Comparison of ENCODE assay signal across 29 cellular contexts in the genomic region with DNA sequence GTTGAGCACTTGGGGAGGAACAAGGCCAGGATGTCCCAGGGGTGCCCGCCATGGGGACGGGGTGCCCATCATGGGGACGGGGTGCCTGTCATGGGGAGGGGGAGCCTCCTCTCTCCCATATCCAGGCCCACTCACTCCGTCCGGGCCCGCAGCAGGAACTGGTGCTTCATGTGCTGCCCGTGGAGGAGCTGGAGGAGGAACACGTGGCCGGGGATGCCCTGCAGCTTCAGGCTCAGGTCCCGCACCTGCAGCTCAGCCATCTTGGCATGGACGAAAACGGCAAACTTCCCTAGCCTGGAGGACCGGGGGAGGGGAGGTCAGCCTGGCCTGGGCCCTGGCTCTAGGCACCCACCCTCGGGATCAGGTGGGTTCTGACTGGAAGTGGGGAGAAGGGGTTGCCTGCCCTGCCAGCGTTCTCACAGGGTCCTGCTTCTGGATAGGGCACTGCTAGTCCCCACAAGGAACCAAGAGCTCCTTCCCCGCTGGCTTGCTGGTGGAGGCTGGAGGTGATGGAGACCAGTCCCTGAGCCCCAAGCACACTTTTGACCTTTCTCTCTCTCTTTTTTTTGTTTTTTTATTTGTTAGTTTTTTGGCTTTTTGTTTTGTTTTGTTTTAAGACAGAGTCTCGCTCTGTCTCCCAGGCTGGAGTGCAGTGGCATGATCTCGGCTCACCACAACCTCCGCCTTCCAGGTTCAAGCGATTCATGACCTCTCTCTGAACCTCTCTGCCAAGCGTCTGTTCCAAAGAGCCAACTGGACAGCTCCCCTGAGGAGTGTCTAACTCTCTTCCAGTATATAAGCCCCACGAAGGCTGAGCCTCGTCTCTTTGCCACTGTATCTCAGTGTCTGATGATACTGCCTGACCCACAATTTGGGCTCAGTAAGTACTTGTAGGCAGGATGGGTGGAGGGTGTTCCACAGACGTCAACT. TPM values are rescaled to one million over a fixed set of nuclear protein-coding genes. Genes with fewer than 3 reads are reported as not detected.
"Had no signal": no experiment of that assay in that cellular context is flagged by ENCODE, and none has a peak within 500 bp of the region (broad histone marks: within the 10 kb centered on the region; RNA-seq: fewer than 3 reads in every experiment).

No MANE protein-coding gene starts in this region.

- H3K4me3 ChIP-seq: esophagus muscularis mucosa, heart right ventricle, psoas muscle, thoracic aorta had no signal

- H3K27me3 Mint-ChIP-seq: activated CD4-positive, alpha-beta memory T cell treated with anti-CD3 and anti-CD28 coated beads for 36 hours; activated CD4-positive, alpha-beta T cell treated with anti-CD3 and anti-CD28 coated beads, Interleukin-2, amount 10 ng/mL, durations not matched to agents 24 days and 14 days; activated naive CD8-positive, alpha-beta T cell treated with anti-CD3 and anti-CD28 coated beads, Interleukin-2, amount 50 U/mL, for 24 hours; central memory CD8-positive, alpha-beta T cell; dendritic cell treated with granulocyte-macrophage colony-stimulating factor and Interleukin-4, amounts not matched to agents 40 ng/mL and 50 ng/mL, for 4 days; stimulated activated naive CD8-positive, alpha-beta T cell treated with anti-CD3 and anti-CD28 coated beads, Interleukin-15, Interleukin-2, amounts not matched to agents 100 ng/mL and 50 ng/mL, for 24 hours had no signal

- FAIRE-seq: urothelium cell line had no signal

- ATAC-seq: activated naive CD8-positive, alpha-beta T cell treated with anti-CD3 and anti-CD28 coated beads, Interleukin-2, amount 50 U/mL, for 24 hours; foreskin keratinocyte; heart right ventricle; left cardiac atrium; left ventricle myocardium superior; psoas muscle had no signal

- H3K9me3 ChIP-seq: esophagus muscularis mucosa, heart right ventricle, psoas muscle, thoracic aorta had no signal

- H3K27ac ChIP-seq: esophagus muscularis mucosa, foreskin keratinocyte, heart right ventricle, parathyroid adenoma, psoas muscle, thoracic aorta had no signal

- H3K4me1 ChIP-seq: foreskin keratinocyte, parathyroid adenoma, psoas muscle had no signal

- H3K27me3 ChIP-seq: esophagus muscularis mucosa, foreskin keratinocyte, heart right ventricle had no signal

- H3K4me3 Mint-ChIP-seq: activated CD4-positive, alpha-beta memory T cell treated with anti-CD3 and anti-CD28 coated beads for 36 hours; activated CD4-positive, alpha-beta T cell treated with anti-CD3 and anti-CD28 coated beads, Interleukin-2, amount 10 ng/mL, durations not matched to agents 24 days and 14 days; activated naive CD8-positive, alpha-beta T cell treated with anti-CD3 and anti-CD28 coated beads, Interleukin-2, amount 50 U/mL, for 24 hours; activated T-helper 1 cell treated with anti-CD3 and anti-CD28 coated beads, Interleukin-12 subunit alpha, Interleukin-12 subunit beta, Interleukin-2, Interleukin-4 antibody, amounts not matched to agents 30 ng/mL and 10 ng/mL and 1 ng/mL, durations not matched to agents 14 hours and 24 hours and 36 hours; central memory CD8-positive, alpha-beta T cell; dendritic cell treated with granulocyte-macrophage colony-stimulating factor and Interleukin-4, amounts not matched to agents 40 ng/mL and 50 ng/mL, for 4 days; nephron; stimulated activated naive CD8-positive, alpha-beta T cell treated with anti-CD3 and anti-CD28 coated beads, Interleukin-15, Interleukin-2, amounts not matched to agents 100 ng/mL and 50 ng/mL, for 24 hours had no signal

- DNase-seq: activated CD4-positive, alpha-beta memory T cell treated with anti-CD3 and anti-CD28 coated beads for 36 hours; activated CD4-positive, alpha-beta T cell treated with anti-CD3 and anti-CD28 coated beads, Interleukin-2, amount 10 ng/mL, durations not matched to agents 24 days and 14 days; activated CD4-positive, CD25-positive, alpha-beta regulatory T cell treated with anti-CD3 and anti-CD28 coated beads, Interleukin-2, amount 50 U/mL, for 72 hours; activated CD8-positive, alpha-beta memory T cell treated with anti-CD3 and anti-CD28 coated beads, Interleukin-2, amount 50 U/mL, for 4 hours; activated gamma-delta T cell; activated naive CD4-positive, alpha-beta T cell treated with anti-CD3 and anti-CD28 coated beads, Interleukin-2, amount 50 U/mL, for 16 hours; activated naive CD8-positive, alpha-beta T cell treated with anti-CD3 and anti-CD28 coated beads, Interleukin-2, amount 50 U/mL, for 24 hours; activated T-cell treated with anti-CD3 and anti-CD28 coated beads, Interleukin-2, amount 50 U/mL, for 1 hour; effector CD4-positive, alpha-beta T cell; foreskin keratinocyte; heart right ventricle; islet precursor cell; left cardiac atrium; left ventricle myocardium superior; nucleus accumbens; stimulated activated CD4-positive, alpha-beta T cell treated with anti-CD3 and anti-CD28 coated beads, Interleukin-2, amount 100 ng/mL, for 48 hours; T-helper 2 cell; trophoblast cell had no signal

- H3K9me3 Mint-ChIP-seq: activated CD4-positive, alpha-beta memory T cell treated with anti-CD3 and anti-CD28 coated beads for 36 hours; activated CD4-positive, alpha-beta T cell treated with anti-CD3 and anti-CD28 coated beads, Interleukin-2, amount 10 ng/mL, durations not matched to agents 24 days and 14 days; activated naive CD8-positive, alpha-beta T cell treated with anti-CD3 and anti-CD28 coated beads, Interleukin-2, amount 50 U/mL, for 24 hours; activated T-helper 1 cell treated with anti-CD3 and anti-CD28 coated beads, Interleukin-12 subunit alpha, Interleukin-12 subunit beta, Interleukin-2, Interleukin-4 antibody, amounts not matched to agents 30 ng/mL and 10 ng/mL and 1 ng/mL, durations not matched to agents 14 hours and 24 hours and 36 hours; central memory CD8-positive, alpha-beta T cell; dendritic cell treated with granulocyte-macrophage colony-stimulating factor and Interleukin-4, amounts not matched to agents 40 ng/mL and 50 ng/mL, for 4 days; nephron; stimulated activated naive CD8-positive, alpha-beta T cell treated with anti-CD3 and anti-CD28 coated beads, Interleukin-15, Interleukin-2, amounts not matched to agents 100 ng/mL and 50 ng/mL, for 24 hours had no signal

- H3K27ac Mint-ChIP-seq: activated CD4-positive, alpha-beta memory T cell treated with anti-CD3 and anti-CD28 coated beads for 36 hours; activated CD4-positive, alpha-beta T cell treated with anti-CD3 and anti-CD28 coated beads, Interleukin-2, amount 10 ng/mL, durations not matched to agents 24 days and 14 days; activated naive CD8-positive, alpha-beta T cell treated with anti-CD3 and anti-CD28 coated beads, Interleukin-2, amount 50 U/mL, for 24 hours; activated T-helper 1 cell treated with anti-CD3 and anti-CD28 coated beads, Interleukin-12 subunit alpha, Interleukin-12 subunit beta, Interleukin-2, Interleukin-4 antibody, amounts not matched to agents 30 ng/mL and 10 ng/mL and 1 ng/mL, durations not matched to agents 14 hours and 24 hours and 36 hours; dendritic cell treated with granulocyte-macrophage colony-stimulating factor and Interleukin-4, amounts not matched to agents 40 ng/mL and 50 ng/mL, for 4 days; nephron; stimulated activated naive CD8-positive, alpha-beta T cell treated with anti-CD3 and anti-CD28 coated beads, Interleukin-15, Interleukin-2, amounts not matched to agents 100 ng/mL and 50 ng/mL, for 24 hours had no signal

- H3K36me3 ChIP-seq: thoracic aorta had no signal

- H3K9ac ChIP-seq: parathyroid adenoma had no signal

RNA-seq across cellular contexts. Expression of a gene that starts 46.7 kb away (rescaled TPM):
- total RNA-seq: activated CD4-positive, alpha-beta T cell treated with anti-CD3 and anti-CD28 coated beads, Interleukin-2, amount 10 ng/mL, durations not matched to agents 24 days and 14 days; activated CD8-positive, alpha-beta memory T cell treated with anti-CD3 and anti-CD28 coated beads for 36 hours; activated T-helper 1 cell treated with anti-CD3 and anti-CD28 coated beads, Interleukin-12 subunit alpha, Interleukin-12 subunit beta, Interleukin-2, Interleukin-4 antibody, amounts not matched to agents 30 ng/mL and 10 ng/mL and 1 ng/mL, durations not matched to agents 14 hours and 24 hours and 36 hours had no signal
